In genomic region chr9:29432656-29433055, GRCh38 we compare ENCODE assay signal across 5 cellular contexts.
DNase-seq lines count a peak whose midpoint lies in the region; ATAC-seq and TF ChIP-seq lines count a peak whose summit lies in the region.
"Not testable (repeated sequence)": the region's sequence is repeated elsewhere in the genome, so short reads cannot be mapped to it uniquely, and the experiment has no call there.

No MANE protein-coding gene starts in this region.

- H3K36me3 ChIP-seq in A673 (ENCODE audit: insufficient read depth, low read length, poor library complexity, severe bottlenecking); PC-3 (ENCODE audit: low read depth, low read length); SK-N-SH (replicated peaks in 1 of 2; ENCODE audit: control insufficient read depth in 1 of 2, insufficient read depth in 2 of 2, low read length in 1 of 2): not testable (repeated sequence)

- not testable (repeated sequence) for TF ChIP-seq EP300 in SK-N-SH (IDR thresholded peaks at IDR 0.05; ENCODE audit: borderline replicate concordance in 1 of 2, low read depth in 1 of 2, low read length in 1 of 2)

- not testable (repeated sequence) for H3K9me3 ChIP-seq in A673 (ENCODE audit: low read depth, low read length, poor library complexity, severe bottlenecking); PC-3 (ENCODE audit: low read length); SK-N-SH

- not testable (repeated sequence) for H3K4me3 ChIP-seq in A673 (ENCODE audit: low read depth, low read length, poor library complexity, severe bottlenecking); PC-3 (ENCODE audit: low read length); SK-N-SH (ENCODE audit: low read depth in 2 of 2, low read length in 1 of 2)

- TF ChIP-seq RAD21 in SK-N-SH (IDR thresholded peaks at IDR 0.05; ENCODE audit: low read length), result not testable (repeated sequence)

- not testable (repeated sequence) for H2AFZ ChIP-seq in PC-3 (ENCODE audit: low read length); SK-N-SH (ENCODE audit: low read depth)

- H3K4me2 ChIP-seq in PC-3 (ENCODE audit: low read length); SK-N-SH: not testable (repeated sequence)

- WGBS in SK-N-SH (ENCODE audit: low lambda C conversion rate), result 37% methylated on average over 2 of the region's 2 CpGs

- CTCF ChIA-PET in A673 (lab: Charles Lee); PC-3 (lab: Charles Lee); SK-N-SH (lab: Yijun Ruan, JAX): not testable (repeated sequence)

- POLR2A ChIA-PET in A673 (lab: Charles Lee; ENCODE audit: low non-redundant PET), result interaction anchor here (0.6 kb wide), 1 partner anchor 10 kb away, joined by 5 read pairs; no protein-coding TSS in a partner anchor
- POLR2A ChIA-PET in PC-3 (lab: Charles Lee; ENCODE audit: unreplicated experiment); SK-N-SH (lab: Yijun Ruan, JAX): not testable (repeated sequence)

- not testable (repeated sequence) for H3F3A ChIP-seq in PC-3 (ENCODE audit: low read length, unreplicated experiment); SK-N-SH (replicated peaks; ENCODE audit: insufficient read depth)

- not testable (repeated sequence) for H3K9me2 ChIP-seq in PC-3 (replicated peaks; ENCODE audit: low read length); SK-N-SH

- H3K4me1 ChIP-seq in A673 (ENCODE audit: insufficient read depth, low read length, poor library complexity, severe bottlenecking); PC-3 (ENCODE audit: insufficient read depth, low read length); SK-N-SH (ENCODE audit: control insufficient read depth in 1 of 2, insufficient read depth in 2 of 2, low read depth in 1 of 2, low read length in 1 of 2): not testable (repeated sequence)

- not testable (repeated sequence) for H4K20me1 ChIP-seq in PC-3 (ENCODE audit: low read length); SK-N-SH (ENCODE audit: insufficient read depth)

- TF ChIP-seq CTCF in A673 (conservative IDR thresholded peaks at IDR 0.05; ENCODE audit: low read depth, low read length); PC-3 (conservative IDR thresholded peaks at IDR 0.05; ENCODE audit: low read depth, low read length); SK-N-SH (IDR thresholded peaks at IDR 0.05): not testable (repeated sequence)

- H3K27ac ChIP-seq in A673 (ENCODE audit: low read depth, low read length, poor library complexity, severe bottlenecking); PC-3 (ENCODE audit: low read length); SK-N-SH (ENCODE audit: low read depth in 2 of 2, low read length in 1 of 2): not testable (repeated sequence)

- not testable (repeated sequence) for BruUV-seq in A673 (replicated peaks; lab: Mats Ljungman, UMichigan); PC-3 (replicated peaks; lab: Mats Ljungman, UMichigan)

- H3K9ac ChIP-seq in PC-3 (ENCODE audit: low read length); SK-N-SH: not testable (repeated sequence)

- ATAC-seq in PC-3, result peak; percentile 22; the same call in 1 of the 2 replicates

- intact Hi-C loops in A673 (cut with micrococcal nuclease; ENCODE audit: unreplicated experiment); PC-3 (cut with micrococcal nuclease): not testable (repeated sequence)

- H3K27me3 ChIP-seq in A673 (replicated peaks; ENCODE audit: insufficient read depth, low read depth, low read length, poor library complexity); PC-3 (ENCODE audit: low read length); SK-N-SH (ENCODE audit: insufficient read depth): not testable (repeated sequence)

- H3K79me2 ChIP-seq in PC-3 (ENCODE audit: low read length), result peaks cover 23% of the 10 kb centered on the region
- not testable (repeated sequence) for H3K79me2 ChIP-seq in SK-N-SH (ENCODE audit: insufficient read depth)

- DNase-seq in A673 (ENCODE audit: low spot score), result peak; percentile 13
- peak; percentile 14 for DNase-seq in M059J (ENCODE audit: low read depth)
- DNase-seq in PC-3, result peak; percentile 43
- DNase-seq in SK-N-SH, result not testable (repeated sequence)
- peak; percentile 65 for DNase-seq in foreskin melanocyte

TF ChIP-seq in SK-N-SH, 30 proteins besides CTCF, POLR2A, EP300 and RAD21:
- 0 out of 2 replicates have a peak, but pooled peaks have one; percentile 16 for TF ChIP-seq TCF12 (IDR thresholded peaks at IDR 0.05)
